Comparison of ENCODE assay signal across 18 cellular contexts in genomic region chr4:23348789-23349498, GRCh38.
A peak's percentile ranks its signal among the peaks of the same experiment; 100 is the strongest.
DNase-seq lines count a peak whose midpoint lies in the region; ATAC-seq, FAIRE-seq and TF ChIP-seq lines count a peak whose summit lies in the region.
"Had no signal": no experiment of that assay in that cellular context is flagged by ENCODE, and none has a peak within 500 bp of the region (broad histone marks: within the 10 kb centered on the region; RNA-seq: fewer than 3 reads in every experiment).

No MANE protein-coding gene starts in this region.

- peak; percentile 73 for ATAC-seq in GM18867 (IDR thresholded peaks at IDR 0.05; ENCODE audit: unreplicated experiment)
- ATAC-seq in GM21528 (IDR thresholded peaks at IDR 0.05; ENCODE audit: low FRiP score, unreplicated experiment): peak; percentile 82
- peak; percentile 42 for ATAC-seq in HG03432 (IDR thresholded peaks at IDR 0.05; ENCODE audit: unreplicated experiment)
- no peak for ATAC-seq in HG03571 (IDR thresholded peaks at IDR 0.05; ENCODE audit: unreplicated experiment)
- ATAC-seq: Right ventricle myocardium inferior had no signal

- H3K27me3 ChIP-seq in osteoblast (ENCODE audit: insufficient read depth, low read length): no peaks in the 10 kb centered on the region
- H3K27me3 ChIP-seq: BE2C, MG63 had no signal

- TF ChIP-seq CTCF in D721Med (IDR thresholded peaks at IDR 0.05; ENCODE audit: insufficient read depth, missing control alignments): no peak
- TF ChIP-seq CTCF in osteoblast (IDR thresholded peaks at IDR 0.05; ENCODE audit: extremely low read depth, low read depth, low read length): no peak

- H3K4me1 ChIP-seq in osteoblast (ENCODE audit: insufficient read depth, low read length): no peaks in the 10 kb centered on the region
- H3K4me1 ChIP-seq: BE2C had no signal

- H4K20me1 ChIP-seq in osteoblast (ENCODE audit: insufficient read depth, low read length): no peaks in the 10 kb centered on the region

- H3K4me3 ChIP-seq in osteoblast (ENCODE audit: insufficient read depth, low read length): no peak overlapping the region
- H3K4me3 ChIP-seq: MG63 had no signal

- no peak for DNase-seq in D721Med (ENCODE audit: insufficient read length, low spot score)
- no peak for DNase-seq in osteoblast (ENCODE audit: insufficient read length, low spot score, missing footprints)
- no peak for DNase-seq in amygdala (lab: John Stamatoyannopoulos, UW)
- DNase-seq: BE2C, DMS153, HFFc6, KG1, MG63, NCI-H1105, NCI-H187, NCI-H69, SK-N-SH had no signal

- no peak overlapping the region for H2AFZ ChIP-seq in osteoblast (ENCODE audit: low read length)

- H3K79me2 ChIP-seq in osteoblast (ENCODE audit: insufficient read depth, low read length): no peaks in the 10 kb centered on the region

- H3K9me3 ChIP-seq in osteoblast (ENCODE audit: low read depth, low read length): no peaks in the 10 kb centered on the region
- H3K9me3 ChIP-seq: BE2C, MG63, SK-N-SH had no signal

- FAIRE-seq in D721Med (lab: Jason Lieb, UNC): no peak
- FAIRE-seq: GM12892 had no signal

- no peak overlapping the region for H3K27ac ChIP-seq in osteoblast (ENCODE audit: low read depth, low read length)

- no peaks in the 10 kb centered on the region for H3K36me3 ChIP-seq in osteoblast (ENCODE audit: insufficient read depth, low read length)
- H3K36me3 ChIP-seq: BE2C, MG63 had no signal

- H3K4me2 ChIP-seq in osteoblast (ENCODE audit: insufficient read depth, low read length): no peak overlapping the region
- H3K4me2 ChIP-seq: SK-N-SH had no signal
